In the genomic region with DNA sequence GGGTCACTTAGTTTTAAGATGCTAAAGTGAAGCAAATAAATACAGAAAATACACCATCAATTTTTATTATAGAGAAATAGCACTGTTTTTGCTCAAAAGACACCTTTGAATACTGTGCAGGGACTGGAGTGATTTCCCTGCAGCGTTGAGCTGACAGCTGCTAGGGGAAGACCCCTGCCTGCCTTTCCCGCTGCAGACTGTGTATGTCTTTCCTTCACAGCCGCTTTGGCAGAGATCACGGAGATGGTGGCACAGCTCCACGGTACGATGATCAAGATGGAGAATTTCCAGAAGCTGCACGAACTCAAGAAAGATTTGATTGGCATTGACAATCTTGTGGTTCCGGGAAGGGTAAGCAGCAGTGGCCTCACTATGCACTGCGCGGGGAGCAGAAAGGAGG, we compare ENCODE assay signal across 34 cellular contexts.
"Had no signal": no experiment of that assay in that cellular context is flagged by ENCODE, and none has a peak within 500 bp of the region (broad histone marks: within the 10 kb centered on the region; RNA-seq: fewer than 3 reads in every experiment).

No MANE protein-coding gene starts in this region.

- H3K27me3 Mint-ChIP-seq: activated naive CD4-positive, alpha-beta T cell treated with anti-CD3 and anti-CD28 coated beads, Interleukin-2, amount 50 U/mL, for 24 hours; activated naive CD8-positive, alpha-beta T cell treated with anti-CD3 and anti-CD28 coated beads for 36 hours; activated naive CD8-positive, alpha-beta T cell treated with anti-CD3 and anti-CD28 coated beads, Interleukin-2, amount 50 U/mL, for 24 hours; dendritic cell treated with granulocyte-macrophage colony-stimulating factor and Interleukin-4, amounts not matched to agents 40 ng/mL and 50 ng/mL, for 4 days had no signal

- H3K27ac ChIP-seq: adrenal gland, body of pancreas, breast epithelium, cardiac muscle cell, coronary artery, dorsolateral prefrontal cortex, WERI-Rb-1 had no signal

- ATAC-seq: activated CD4-positive, CD25-positive, alpha-beta regulatory T cell treated with anti-CD3 and anti-CD28 coated beads, Interleukin-2, amount 50 U/mL, for 24 hours; activated CD8-positive, alpha-beta T cell treated with anti-CD3 and anti-CD28 coated beads for 36 hours; activated naive CD8-positive, alpha-beta T cell treated with anti-CD3 and anti-CD28 coated beads, Interleukin-2, amount 50 U/mL, for 24 hours; activated T-cell treated with anti-CD3 and anti-CD28 coated beads, Interleukin-2, amount 50 U/mL, for 4 hours; activated T-helper 17 cell treated with anti-CD3 and anti-CD28 coated beads, Interleukin-2, amount 50 U/mL, for 72 hours; body of pancreas; esophagus mucosa; T-helper 17 cell had no signal

- H3K36me3 Mint-ChIP-seq: activated naive CD4-positive, alpha-beta T cell treated with anti-CD3 and anti-CD28 coated beads, Interleukin-2, amount 50 U/mL, for 24 hours; activated naive CD8-positive, alpha-beta T cell treated with anti-CD3 and anti-CD28 coated beads for 36 hours had no signal

- H3K9me3 ChIP-seq: adrenal gland, body of pancreas, breast epithelium had no signal

- H3K4me1 Mint-ChIP-seq: activated B cell treated with CpG ODN at 0.5 μM for 24 hours; activated naive CD8-positive, alpha-beta T cell treated with anti-CD3 and anti-CD28 coated beads for 36 hours; activated naive CD8-positive, alpha-beta T cell treated with anti-CD3 and anti-CD28 coated beads, Interleukin-2, amount 50 U/mL, for 24 hours; activated T-helper 17 cell treated with anti-CD3 and anti-CD28 coated beads, Interleukin-2, amount 50 U/mL, for 72 hours had no signal

- H3K4me3 Mint-ChIP-seq: activated B cell treated with CpG ODN at 0.5 μM for 24 hours; activated CD8-positive, alpha-beta T cell treated with anti-CD3 and anti-CD28 coated beads for 36 hours; activated naive CD4-positive, alpha-beta T cell treated with anti-CD3 and anti-CD28 coated beads for 36 hours; activated naive CD4-positive, alpha-beta T cell treated with anti-CD3 and anti-CD28 coated beads, Interleukin-2, amount 50 U/mL, for 24 hours; activated naive CD8-positive, alpha-beta T cell treated with anti-CD3 and anti-CD28 coated beads for 36 hours; activated naive CD8-positive, alpha-beta T cell treated with anti-CD3 and anti-CD28 coated beads, Interleukin-2, amount 50 U/mL, for 24 hours; activated T-cell treated with anti-CD3 and anti-CD28 coated beads, Interleukin-2, amount 50 U/mL, for 4 hours; activated T-helper 17 cell treated with anti-CD3 and anti-CD28 coated beads, Interleukin-2, amount 50 U/mL, for 72 hours; dendritic cell treated with granulocyte-macrophage colony-stimulating factor and Interleukin-4, amounts not matched to agents 40 ng/mL and 50 ng/mL, for 4 days; endodermal cell; T-helper 17 cell; T-helper 2 cell treated with Interferon-gamma antibody and Interleukin-4, amounts not matched to agents 5 μg/mL and 100 μg/mL, for 36 hours had no signal

- DNase-seq: activated B cell treated with CpG ODN at 0.5 μM for 24 hours; activated CD4-positive, alpha-beta T cell treated with anti-CD3 and anti-CD28 coated beads for 48 hours; activated CD4-positive, alpha-beta T cell treated with anti-CD3 and anti-CD28 coated beads, Interleukin-2, amount 50 U/mL, for 1 hour; activated CD4-positive, alpha-beta T cell treated with anti-CD3 and anti-CD28 coated beads, Interleukin-2, amount 50 U/mL, for 48 hours; activated CD8-positive, alpha-beta memory T cell treated with anti-CD3 and anti-CD28 coated beads for 24 hours; activated CD8-positive, alpha-beta T cell treated with anti-CD3 and anti-CD28 coated beads for 36 hours; activated effector memory CD4-positive, alpha-beta T cell treated with Interleukin-2 at 50 U/mL for 16 hours; activated naive CD4-positive, alpha-beta T cell treated with anti-CD3 and anti-CD28 coated beads for 36 hours; activated naive CD8-positive, alpha-beta T cell treated with anti-CD3 and anti-CD28 coated beads for 36 hours; activated naive CD8-positive, alpha-beta T cell treated with anti-CD3 and anti-CD28 coated beads, Interleukin-2, amount 50 U/mL, for 24 hours; activated T-cell treated with anti-CD3 and anti-CD28 coated beads, Interleukin-2, amount 50 U/mL, for 4 hours; adrenal gland; amygdala; body of pancreas; central memory CD4-positive, alpha-beta T cell; effector memory CD4-positive, alpha-beta T cell; endodermal cell; foreskin fibroblast; head of caudate nucleus; T-helper 1 cell; T-helper 17 cell; T1000; WERI-Rb-1 had no signal

- H3K4me1 ChIP-seq: adrenal gland, breast epithelium had no signal

- H3K9me3 Mint-ChIP-seq: activated B cell treated with CpG ODN at 0.5 μM for 24 hours; activated CD8-positive, alpha-beta T cell treated with anti-CD3 and anti-CD28 coated beads for 36 hours; activated naive CD4-positive, alpha-beta T cell treated with anti-CD3 and anti-CD28 coated beads for 36 hours; activated naive CD4-positive, alpha-beta T cell treated with anti-CD3 and anti-CD28 coated beads, Interleukin-2, amount 50 U/mL, for 24 hours; activated naive CD8-positive, alpha-beta T cell treated with anti-CD3 and anti-CD28 coated beads for 36 hours; activated naive CD8-positive, alpha-beta T cell treated with anti-CD3 and anti-CD28 coated beads, Interleukin-2, amount 50 U/mL, for 24 hours; activated T-cell treated with anti-CD3 and anti-CD28 coated beads, Interleukin-2, amount 50 U/mL, for 4 hours; activated T-helper 17 cell treated with anti-CD3 and anti-CD28 coated beads, Interleukin-2, amount 50 U/mL, for 72 hours; dendritic cell treated with granulocyte-macrophage colony-stimulating factor and Interleukin-4, amounts not matched to agents 40 ng/mL and 50 ng/mL, for 4 days; endodermal cell; T-helper 2 cell treated with Interferon-gamma antibody and Interleukin-4, amounts not matched to agents 5 μg/mL and 100 μg/mL, for 36 hours had no signal

- H3K27me3 ChIP-seq: adrenal gland, body of pancreas, breast epithelium, cardiac muscle cell had no signal

- H3K27ac Mint-ChIP-seq: activated B cell treated with CpG ODN at 0.5 μM for 24 hours; activated CD8-positive, alpha-beta T cell treated with anti-CD3 and anti-CD28 coated beads for 36 hours; activated naive CD4-positive, alpha-beta T cell treated with anti-CD3 and anti-CD28 coated beads for 36 hours; activated naive CD4-positive, alpha-beta T cell treated with anti-CD3 and anti-CD28 coated beads, Interleukin-2, amount 50 U/mL, for 24 hours; activated naive CD8-positive, alpha-beta T cell treated with anti-CD3 and anti-CD28 coated beads for 36 hours; activated naive CD8-positive, alpha-beta T cell treated with anti-CD3 and anti-CD28 coated beads, Interleukin-2, amount 50 U/mL, for 24 hours; activated T-helper 17 cell treated with anti-CD3 and anti-CD28 coated beads, Interleukin-2, amount 50 U/mL, for 72 hours; dendritic cell treated with granulocyte-macrophage colony-stimulating factor and Interleukin-4, amounts not matched to agents 40 ng/mL and 50 ng/mL, for 4 days; T-helper 17 cell; T-helper 2 cell treated with Interferon-gamma antibody and Interleukin-4, amounts not matched to agents 5 μg/mL and 100 μg/mL, for 36 hours had no signal

- H3K36me3 ChIP-seq: breast epithelium, cardiac muscle cell had no signal

- H3K4me3 ChIP-seq: adrenal gland, body of pancreas, breast epithelium, cardiac muscle cell, coronary artery, dorsolateral prefrontal cortex had no signal

- FAIRE-seq: frontal cortex had no signal
